In the genomic region with DNA sequence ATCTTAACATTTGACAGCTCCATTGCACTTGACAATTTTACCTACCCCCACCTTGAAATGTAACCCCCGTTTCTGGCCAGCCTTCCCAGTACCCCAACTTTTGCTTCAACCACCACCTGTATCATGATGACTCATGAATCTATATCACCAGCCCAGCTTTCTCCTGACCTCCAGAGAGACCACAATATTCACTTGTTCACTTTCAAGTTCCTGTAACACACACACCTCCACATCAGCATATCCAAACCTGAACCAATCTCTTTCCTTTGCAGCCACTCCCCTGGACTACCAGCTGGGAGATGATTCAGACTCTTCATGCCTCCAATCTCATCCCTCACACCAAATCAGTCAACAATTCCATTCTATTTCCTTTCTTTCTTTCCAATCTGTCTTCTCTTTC, we compare ENCODE assay signal across 19 cellular contexts. TPM values are rescaled to one million over a fixed set of nuclear protein-coding genes. Genes with fewer than 3 reads are reported as not detected.
DNase-seq lines count a peak whose midpoint lies in the region; ATAC-seq and TF ChIP-seq lines count a peak whose summit lies in the region.
"Had no signal": no experiment of that assay in that cellular context is flagged by ENCODE, and none has a peak within 500 bp of the region (broad histone marks: within the 10 kb centered on the region; RNA-seq: fewer than 3 reads in every experiment).

No MANE protein-coding gene starts in this region.

- H3K4me3 Mint-ChIP-seq in activated naive CD4-positive, alpha-beta T cell treated with anti-CD3 and anti-CD28 coated beads, Interleukin-2, amount 50 U/mL, for 24 hours, result peak overlapping the region; percentile 31
- H3K4me3 Mint-ChIP-seq in central memory CD8-positive, alpha-beta T cell, result no peak overlapping the region
- H3K4me3 Mint-ChIP-seq in stimulated activated naive CD8-positive, alpha-beta T cell treated with anti-CD3 and anti-CD28 coated beads, Interleukin-15, Interleukin-2, amounts not matched to agents 100 ng/mL and 50 ng/mL, for 24 hours, result no peak overlapping the region
- no peak overlapping the region for H3K4me3 Mint-ChIP-seq in CD14-positive monocyte

- H3K36me3 Mint-ChIP-seq in activated naive CD4-positive, alpha-beta T cell treated with anti-CD3 and anti-CD28 coated beads, Interleukin-2, amount 50 U/mL, for 24 hours, result peaks cover 36% of the 10 kb centered on the region
- peaks cover 60% of the 10 kb centered on the region for H3K36me3 Mint-ChIP-seq in central memory CD8-positive, alpha-beta T cell (ENCODE audit: insufficient read depth)
- peaks cover 71% of the 10 kb centered on the region for H3K36me3 Mint-ChIP-seq in stimulated activated naive CD8-positive, alpha-beta T cell treated with anti-CD3 and anti-CD28 coated beads, Interleukin-15, Interleukin-2, amounts not matched to agents 100 ng/mL and 50 ng/mL, for 24 hours (ENCODE audit: low read depth)
- peaks cover 84 to 91% of the 10 kb centered on the region in 2 donors for H3K36me3 Mint-ChIP-seq in CD14-positive monocyte

- peaks cover 51% of the 10 kb centered on the region for H3K4me1 Mint-ChIP-seq in activated naive CD4-positive, alpha-beta T cell treated with anti-CD3 and anti-CD28 coated beads, Interleukin-2, amount 50 U/mL, for 24 hours
- peaks cover 46% of the 10 kb centered on the region for H3K4me1 Mint-ChIP-seq in central memory CD8-positive, alpha-beta T cell
- H3K4me1 Mint-ChIP-seq in stimulated activated naive CD8-positive, alpha-beta T cell treated with anti-CD3 and anti-CD28 coated beads, Interleukin-15, Interleukin-2, amounts not matched to agents 100 ng/mL and 50 ng/mL, for 24 hours (ENCODE audit: low read depth), result peaks cover 52% of the 10 kb centered on the region
- peaks cover 2% of the 10 kb centered on the region for H3K4me1 Mint-ChIP-seq in CD14-positive monocyte

- no peak overlapping the region for H3K27ac ChIP-seq in RWPE1
- H3K27ac ChIP-seq: sigmoid colon, SJSA1, upper lobe of right lung had no signal

- DNase-seq in activated naive CD4-positive, alpha-beta T cell (lab: John Stamatoyannopoulos, UW), result no peak
- DNase-seq in RWPE1 (ENCODE audit: low spot score) (peak; percentile 20), CD14-positive monocyte (ENCODE audit: low spot score) (no peak)
- DNase-seq in central memory CD8-positive, alpha-beta T cell (ENCODE audit: low spot score in 2 of 2), result no peak
- DNase-seq: cortex of kidney; DMS 273 treated with DMSO at 0.1 percent for 48 hours; esophagus squamous epithelium; kidney glomerular epithelial cell; MV-4-11; NK-92 treated with Interleukin-12 subunit alpha and Interleukin-12 subunit beta, amount 100 ng/mL, for 24 hours; occipital lobe; sigmoid colon; stimulated activated CD4-positive, alpha-beta T cell treated with anti-CD3 and anti-CD28 coated beads, Interleukin-4, amount 100 ng/mL, for 4 hours; upper lobe of right lung had no signal

- ATAC-seq in central memory CD8-positive, alpha-beta T cell (replicated peaks; ENCODE audit: extremely low read depth, poor library complexity, severe bottlenecking), result no peak
- ATAC-seq in GM18520 (IDR thresholded peaks at IDR 0.05; ENCODE audit: unreplicated experiment) (no peak), HG02852 (IDR thresholded peaks at IDR 0.05; ENCODE audit: unreplicated experiment) (no peak)
- ATAC-seq: upper lobe of right lung had no signal

- intact Hi-C loops in CD14-positive monocyte (cut with micrococcal nuclease), result no loop called here

- CTCF ChIA-PET in RWPE1 (lab: Yijun Ruan, JAX), result interaction anchor here (0.6 to 1.3 kb wide), 3 partner anchors 13 to 872 kb away, joined by 3 read pairs; no protein-coding TSS in a partner anchor

- H3K27me3 Mint-ChIP-seq in activated naive CD4-positive, alpha-beta T cell treated with anti-CD3 and anti-CD28 coated beads, Interleukin-2, amount 50 U/mL, for 24 hours, result no peaks in the 10 kb centered on the region
- no peaks in the 10 kb centered on the region for H3K27me3 Mint-ChIP-seq in central memory CD8-positive, alpha-beta T cell
- no peaks in the 10 kb centered on the region for H3K27me3 Mint-ChIP-seq in stimulated activated naive CD8-positive, alpha-beta T cell treated with anti-CD3 and anti-CD28 coated beads, Interleukin-15, Interleukin-2, amounts not matched to agents 100 ng/mL and 50 ng/mL, for 24 hours
- H3K27me3 Mint-ChIP-seq in CD14-positive monocyte (ENCODE audit: low read depth in 3 of 3), result peaks cover 0 to 2% (median 0%) of the 10 kb centered on the region in 3 donors

- H3K27ac Mint-ChIP-seq in activated naive CD4-positive, alpha-beta T cell treated with anti-CD3 and anti-CD28 coated beads, Interleukin-2, amount 50 U/mL, for 24 hours, result peak overlapping the region; percentile 60
- H3K27ac Mint-ChIP-seq in central memory CD8-positive, alpha-beta T cell (ENCODE audit: low read depth), result peak overlapping the region; percentile 26
- H3K27ac Mint-ChIP-seq in stimulated activated naive CD8-positive, alpha-beta T cell treated with anti-CD3 and anti-CD28 coated beads, Interleukin-15, Interleukin-2, amounts not matched to agents 100 ng/mL and 50 ng/mL, for 24 hours, result peak overlapping the region; percentile 13
- H3K27ac Mint-ChIP-seq in CD14-positive monocyte, result peak overlapping the region in 1 of 7 donors; percentile 1

- H3K9me3 Mint-ChIP-seq in activated naive CD4-positive, alpha-beta T cell treated with anti-CD3 and anti-CD28 coated beads, Interleukin-2, amount 50 U/mL, for 24 hours, result no peaks in the 10 kb centered on the region
- H3K9me3 Mint-ChIP-seq in central memory CD8-positive, alpha-beta T cell, result no peaks in the 10 kb centered on the region
- no peaks in the 10 kb centered on the region for H3K9me3 Mint-ChIP-seq in stimulated activated naive CD8-positive, alpha-beta T cell treated with anti-CD3 and anti-CD28 coated beads, Interleukin-15, Interleukin-2, amounts not matched to agents 100 ng/mL and 50 ng/mL, for 24 hours
- no peaks in the 10 kb centered on the region for H3K9me3 Mint-ChIP-seq in CD14-positive monocyte

- TF ChIP-seq CTCF in RWPE1 (conservative IDR thresholded peaks at IDR 0.05; ENCODE audit: low read depth) (no peak), CD14-positive monocyte (IDR thresholded peaks at IDR 0.05) (no peak)

- POLR2A ChIA-PET in RWPE1 (lab: Yijun Ruan, JAX; ENCODE audit: low non-redundant PET), result no interaction called here

RNA-seq across cellular contexts. Expression of gene SMG6, which starts 8.0 kb away (rescaled TPM):
- polyA plus RNA-seq in CD14-positive monocyte, result 1 to 10 TPM in 1 of 2 donors, under 1 TPM in 1; 0.67 to 1.1 TPM

RNA-seq across cellular contexts. Expression of gene SRR, which starts 8.2 kb away (rescaled TPM):
- polyA plus RNA-seq in CD14-positive monocyte, result 1 to 10 TPM; 3.7 to 5.7 TPM

RNA-seq across cellular contexts. Expression of gene TSR1, which starts 40.7 kb away (rescaled TPM):
- polyA plus RNA-seq in CD14-positive monocyte, result 1 to 10 TPM; 8.1 to 9.3 TPM

RNA-seq across cellular contexts. Expression of gene SGSM2, which starts 41.7 kb away (rescaled TPM):
- polyA plus RNA-seq in CD14-positive monocyte, result 1 to 10 TPM; 3.0 to 3.5 TPM
